In the genomic region with DNA sequence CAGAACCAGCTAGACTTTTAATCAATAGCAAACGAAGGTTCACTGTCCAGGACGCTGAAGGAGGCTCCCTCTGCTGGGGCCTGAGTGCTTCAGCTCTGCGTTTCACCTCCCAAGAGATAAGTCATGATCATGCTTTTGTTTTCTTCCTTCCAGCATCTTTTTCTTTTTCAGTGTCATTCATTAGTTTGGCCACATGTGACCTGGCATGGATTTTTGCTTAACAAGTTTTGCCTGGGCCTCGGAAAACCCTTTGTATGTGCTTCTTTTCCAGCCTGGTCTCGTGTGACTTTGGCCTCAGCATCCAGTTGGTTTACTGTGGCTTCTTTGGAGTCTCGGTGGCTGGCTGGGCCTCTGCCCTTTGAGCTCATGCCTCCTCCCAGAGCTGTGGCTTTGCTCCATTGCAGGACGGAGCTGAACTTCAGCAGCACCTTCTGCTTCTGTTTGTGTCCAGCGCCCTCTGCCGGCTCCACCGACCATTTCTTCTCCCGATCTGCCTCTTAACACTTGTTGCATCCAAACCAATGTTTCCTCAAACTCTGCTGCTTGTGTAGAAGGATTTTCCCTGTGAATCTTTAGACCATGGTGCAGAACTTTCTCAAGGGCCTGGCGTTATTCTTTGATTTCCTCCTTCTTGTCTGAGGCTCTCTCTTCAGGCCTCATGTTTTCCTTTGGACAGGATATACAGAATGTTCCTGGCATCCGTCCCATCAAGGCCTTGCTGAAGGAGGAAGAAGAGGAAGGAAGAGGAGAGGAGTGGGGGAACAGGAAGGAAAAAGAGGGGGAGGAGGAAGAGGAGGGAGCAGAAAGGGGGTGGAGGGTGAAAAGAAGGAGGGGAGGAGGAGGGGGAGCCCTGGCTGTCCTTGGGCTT, we compare ENCODE assay signal across 8 cellular contexts. TPM values are rescaled to one million over a fixed set of nuclear protein-coding genes. Genes with fewer than 3 reads are reported as not detected.
A peak's percentile ranks its signal among the peaks of the same experiment; 100 is the strongest.
DNase-seq lines count a peak whose midpoint lies in the region; ATAC-seq and TF ChIP-seq lines count a peak whose summit lies in the region.

No MANE protein-coding gene starts in this region.

- no peak for ATAC-seq in GM19035 (IDR thresholded peaks at IDR 0.05; ENCODE audit: unreplicated experiment)

- intact Hi-C loops in dendritic cell treated with granulocyte-macrophage colony-stimulating factor and Interleukin-4, amounts not matched to agents 40 ng/mL and 50 ng/mL, for 4 days (cut with micrococcal nuclease): loop anchor here (1.0 kb wide), 1 partner anchor 405 kb away; no protein-coding TSS in a partner anchor

- H3K4me3 ChIP-seq in GM23248: no peak overlapping the region
- H3K4me3 ChIP-seq in liver (ENCODE audit: low read depth in 1 of 3, low read length in 3 of 3): no peak overlapping the region

- no peaks in the 10 kb centered on the region for H3K27me3 Mint-ChIP-seq in dendritic cell treated with granulocyte-macrophage colony-stimulating factor and Interleukin-4, amounts not matched to agents 40 ng/mL and 50 ng/mL, for 4 days

- peaks cover 12% of the 10 kb centered on the region for H3K4me1 Mint-ChIP-seq in dendritic cell treated with granulocyte-macrophage colony-stimulating factor and Interleukin-4, amounts not matched to agents 40 ng/mL and 50 ng/mL, for 4 days (ENCODE audit: low read depth)

- H3K27ac Mint-ChIP-seq in dendritic cell treated with granulocyte-macrophage colony-stimulating factor and Interleukin-4, amounts not matched to agents 40 ng/mL and 50 ng/mL, for 4 days: peak overlapping the region; percentile 46

- peaks cover 91% of the 10 kb centered on the region for H3K36me3 Mint-ChIP-seq in dendritic cell treated with granulocyte-macrophage colony-stimulating factor and Interleukin-4, amounts not matched to agents 40 ng/mL and 50 ng/mL, for 4 days (ENCODE audit: low read depth)

- TF ChIP-seq CTCF in liver (IDR thresholded peaks at IDR 0.05; ENCODE audit: low read depth, low read length, missing input control): peak; percentile 84

- H3K9ac ChIP-seq in GM23248: peak overlapping the region; percentile 60
- H3K9ac ChIP-seq in liver (ENCODE audit: low read depth in 1 of 2, low read length in 2 of 2): no peak overlapping the region

- H3K4me2 ChIP-seq in GM23248 (ENCODE audit: unreplicated experiment): no peak overlapping the region

- H3K27ac ChIP-seq in GM23248 (peak overlapping the region; percentile 79), liver (ENCODE audit: low read depth in 1 of 2, low read length in 2 of 2) (no peak overlapping the region)

- peak; percentile 90 to 92 for TF ChIP-seq RAD21 in liver (IDR thresholded peaks at IDR 0.05)

- 9 to 11% methylated on average over 13 of the region's 13 CpGs for WGBS in GM23248 (ENCODE audit: low coverage in 1 of 2, low lambda C conversion rate in 2 of 2, missing lambda C conversion rate in 2 of 2), 2 experiments
- 12% methylated on average over 13 of the region's 13 CpGs for WGBS in liver

- H4K20me1 ChIP-seq in GM23248 (ENCODE audit: insufficient read depth): no peaks in the 10 kb centered on the region

- H3K9me3 ChIP-seq in GM23248 (ENCODE audit: low read depth) (no peaks in the 10 kb centered on the region), liver (ENCODE audit: control insufficient read depth in 4 of 4, low read length in 3 of 4) (no peaks in the 10 kb centered on the region)

- in situ Hi-C loops in GM23248 (cut with MboI): loop anchor here (10.0 to 25.0 kb wide), 2 partner anchors 399 to 676 kb away; a partner anchor contains a TSS

- H3K36me3 ChIP-seq in GM23248 (ENCODE audit: low read depth) (no peaks in the 10 kb centered on the region), liver (ENCODE audit: control insufficient read depth in 4 of 4, insufficient read depth in 3 of 4, low read depth in 1 of 4, low read length in 3 of 4) (peaks cover 1 to 55% (median 30%) of the 10 kb centered on the region in 4 donors)

- H3K4me1 ChIP-seq in GM23248 (ENCODE audit: insufficient read depth) (no peaks in the 10 kb centered on the region; the same call in 1 of the 2 replicates), liver (ENCODE audit: control insufficient read depth in 4 of 4, insufficient read depth in 4 of 4, low read length in 3 of 4) (peaks cover 2 to 23% (median 17%) of the 10 kb centered on the region in 4 donors)

- peak overlapping the region; percentile 72 for H2AFZ ChIP-seq in GM23248

- no peaks in the 10 kb centered on the region for H3K9me2 ChIP-seq in GM23248 (ENCODE audit: insufficient read depth)

- no peaks in the 10 kb centered on the region for H3K27me3 ChIP-seq in GM23248 (replicated peaks; ENCODE audit: insufficient read depth)
- no peaks in the 10 kb centered on the region for H3K27me3 ChIP-seq in liver (ENCODE audit: control insufficient read depth in 4 of 4, insufficient read depth in 4 of 4, low read length in 3 of 4)

- H3K9me3 Mint-ChIP-seq in dendritic cell treated with granulocyte-macrophage colony-stimulating factor and Interleukin-4, amounts not matched to agents 40 ng/mL and 50 ng/mL, for 4 days: no peaks in the 10 kb centered on the region

- no peaks in the 10 kb centered on the region for H3K79me2 ChIP-seq in GM23248 (ENCODE audit: insufficient read depth)

- peak; percentile 97 for DNase-seq in Ammon's horn (ENCODE audit: low spot score)
- DNase-seq in GM23248: peak; percentile 95
- DNase-seq in NCI-H460 (ENCODE audit: extremely low read depth, low read depth): peak; percentile 81
- DNase-seq in activated CD4-positive, alpha-beta T cell treated with anti-CD3 and anti-CD28 coated beads for 4 hours: peak; percentile 61 to 67
- peak; percentile 75 for DNase-seq in stimulated activated CD4-positive, alpha-beta T cell treated with anti-CD3 and anti-CD28 coated beads, Interleukin-4, amount 100 ng/mL, for 24 hours

- peaks cover 15% of the 10 kb centered on the region for H3F3A ChIP-seq in GM23248 (ENCODE audit: insufficient read depth)

- no peak overlapping the region for H3K4me3 Mint-ChIP-seq in dendritic cell treated with granulocyte-macrophage colony-stimulating factor and Interleukin-4, amounts not matched to agents 40 ng/mL and 50 ng/mL, for 4 days

TF ChIP-seq in liver, 16 proteins besides CTCF, POLR2A, EP300 and RAD21:
- TF ChIP-seq YY1 (IDR thresholded peaks at IDR 0.05) (peak; percentile 71), HNF4A (conservative IDR thresholded peaks at IDR 0.05) (peak; percentile 74 to 77), NR2F2 (IDR thresholded peaks at IDR 0.05) (peak; percentile 62), JUND (IDR thresholded peaks at IDR 0.05) (no peak), RXRA (IDR thresholded peaks at IDR 0.05) (peak in 1 of 2 donors; percentile 53), FOXA1 (IDR thresholded peaks at IDR 0.05) (no peak), SP1 (IDR thresholded peaks at IDR 0.05) (peak; percentile 78)
- TF ChIP-seq, protein P1, sequence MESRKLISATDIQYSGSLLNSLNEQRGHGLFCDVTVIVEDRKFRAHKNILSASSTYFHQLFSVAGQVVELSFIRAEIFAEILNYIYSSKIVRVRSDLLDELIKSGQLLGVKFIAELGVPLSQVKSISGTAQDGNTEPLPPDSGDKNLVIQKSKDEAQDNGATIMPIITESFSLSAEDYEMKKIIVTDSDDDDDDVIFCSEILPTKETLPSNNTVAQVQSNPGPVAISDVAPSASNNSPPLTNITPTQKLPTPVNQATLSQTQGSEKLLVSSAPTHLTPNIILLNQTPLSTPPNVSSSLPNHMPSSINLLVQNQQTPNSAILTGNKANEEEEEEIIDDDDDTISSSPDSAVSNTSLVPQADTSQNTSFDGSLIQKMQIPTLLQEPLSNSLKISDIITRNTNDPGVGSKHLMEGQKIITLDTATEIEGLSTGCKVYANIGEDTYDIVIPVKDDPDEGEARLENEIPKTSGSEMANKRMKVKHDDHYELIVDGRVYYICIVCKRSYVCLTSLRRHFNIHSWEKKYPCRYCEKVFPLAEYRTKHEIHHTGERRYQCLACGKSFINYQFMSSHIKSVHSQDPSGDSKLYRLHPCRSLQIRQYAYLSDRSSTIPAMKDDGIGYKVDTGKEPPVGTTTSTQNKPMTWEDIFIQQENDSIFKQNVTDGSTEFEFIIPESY (IDR thresholded peaks at IDR 0.05): no peak

RNA-seq across cellular contexts. Expression of a gene that starts 23.6 kb away (rescaled TPM):
- 0.86 and 0.89 TPM in 2 replicates for total RNA-seq in GM23248 (2014; rRNA removed; shearing (Covaris generic))
- 0.76 and 1.3 TPM in 2 replicates for polyA plus RNA-seq in GM23248 (2016; fragmentation: Nextera tagmentation; extraction: Ambion mirVana)
- total RNA-seq in NCI-H460 (2014; rRNA removed; shearing (Covaris generic)): 10.1 and 10.5 TPM in 2 replicates
- 78.0 and 103 TPM in 2 replicates for polyA plus RNA-seq in NCI-H460 (2014; cell fraction: nucleus; rRNA removed)
- 10 to 100 TPM in 1 of 2 donors, 1 to 10 TPM in 1; 2.8 to 13.2 TPM for total RNA-seq in liver
- 1 to 10 TPM; 1.7 to 2.5 TPM for polyA plus RNA-seq in liver

RNA-seq across cellular contexts. Expression of a gene that starts 25.0 kb away (rescaled TPM):
- 2.8 and 6.2 TPM in 2 replicates for total RNA-seq in GM23248 (2014; rRNA removed; shearing (Covaris generic))
- polyA plus RNA-seq in GM23248 (2016; fragmentation: Nextera tagmentation; extraction: Ambion mirVana): 1.6 and 2.3 TPM in 2 replicates
- total RNA-seq in NCI-H460 (2014; rRNA removed; shearing (Covaris generic)): 4.2 and 4.5 TPM in 2 replicates
- polyA plus RNA-seq in NCI-H460 (2014; cell fraction: nucleus; rRNA removed): 4.0 and 7.9 TPM in 2 replicates
- total RNA-seq in liver: 10 to 100 TPM in 1 of 2 donors, 1 to 10 TPM in 1; 4.0 to 12.5 TPM
- 1 to 10 TPM; 1.1 to 4.2 TPM for polyA plus RNA-seq in liver

RNA-seq across cellular contexts. Expression of a gene that starts 56.9 kb away (rescaled TPM):
- 7.2 and 9.5 TPM in 2 replicates for total RNA-seq in GM23248 (2014; rRNA removed; shearing (Covaris generic))
- polyA plus RNA-seq in GM23248 (2016; fragmentation: Nextera tagmentation; extraction: Ambion mirVana): 10.6 and 11.0 TPM in 2 replicates
- 8.5 and 8.9 TPM in 2 replicates for total RNA-seq in NCI-H460 (2014; rRNA removed; shearing (Covaris generic))
- polyA plus RNA-seq in NCI-H460 (2014; cell fraction: nucleus; rRNA removed): 5.6 and 8.9 TPM in 2 replicates
- 1 to 10 TPM; 4.7 to 9.1 TPM for total RNA-seq in liver
- polyA plus RNA-seq in liver: 1 to 10 TPM; 4.0 to 4.4 TPM

RNA-seq across cellular contexts. Expression of a gene that starts 59.9 kb away (rescaled TPM):
- 6.3 and 11.9 TPM in 2 replicates for total RNA-seq in GM23248 (2014; rRNA removed; shearing (Covaris generic))
- 34.1 and 35.0 TPM in 2 replicates for polyA plus RNA-seq in GM23248 (2016; fragmentation: Nextera tagmentation; extraction: Ambion mirVana)
- total RNA-seq in NCI-H460 (2014; rRNA removed; shearing (Covaris generic)): 24.2 and 25.3 TPM in 2 replicates
- polyA plus RNA-seq in NCI-H460 (2014; cell fraction: nucleus; rRNA removed): 35.0 and 42.3 TPM in 2 replicates
- 10 to 100 TPM; 19.2 to 21.1 TPM for total RNA-seq in liver
- 10 to 100 TPM; 15.0 to 20.7 TPM for polyA plus RNA-seq in liver
